In genomic region chr10:76559889-76560215, GRCh38 we compare ENCODE assay signal across 19 cellular contexts.
DNase-seq lines count a peak whose midpoint lies in the region; ATAC-seq and TF ChIP-seq lines count a peak whose summit lies in the region.
"Had no signal": no experiment of that assay in that cellular context is flagged by ENCODE, and none has a peak within 500 bp of the region (broad histone marks: within the 10 kb centered on the region; RNA-seq: fewer than 3 reads in every experiment).

No MANE protein-coding gene starts in this region.

- peak; percentile 31 for ATAC-seq in Right ventricle myocardium inferior
- no peak for ATAC-seq in HG02678 (IDR thresholded peaks at IDR 0.05; ENCODE audit: unreplicated experiment)
- ATAC-seq: activated T-helper 17 cell treated with anti-CD3 and anti-CD28 coated beads, Interleukin-2, amount 50 U/mL, for 72 hours; right cardiac atrium had no signal

- TF ChIP-seq CTCF in choroid plexus epithelial cell (conservative IDR thresholded peaks at IDR 0.05; ENCODE audit: low read depth, low read length), result no peak
- no peak for TF ChIP-seq CTCF in uterus (IDR thresholded peaks at IDR 0.05)

- H3K36me3 ChIP-seq in uterus, result no peaks in the 10 kb centered on the region

- intact Hi-C loops in Right ventricle myocardium inferior (cut with DNase I), result loop anchor here (10.0 kb wide), 1 partner anchor 345 kb away; no protein-coding TSS in a partner anchor
- intact Hi-C loops in cardiac septum (cut with DNase I), result no loop called here
- intact Hi-C loops in uterus (cut with DNase I; ENCODE audit: low total_unique reads), result no loop called here

- no peaks in the 10 kb centered on the region for H3K9me3 ChIP-seq in uterus

- peaks cover 0 to 4% of the 10 kb centered on the region in 2 donors for H3K4me1 ChIP-seq in uterus

- peak overlapping the region; percentile 67 to 79 for H3K27ac ChIP-seq in uterus

- H3K4me3 ChIP-seq in choroid plexus epithelial cell (ENCODE audit: low read depth, low read length) (no peak overlapping the region), uterus (no peak overlapping the region)

- no peak for DNase-seq in Right ventricle myocardium inferior (ENCODE audit: missing footprints)
- no peak for DNase-seq in cardiac septum (ENCODE audit: low spot score)
- peak; percentile 12 for DNase-seq in choroid plexus epithelial cell (ENCODE audit: low read depth)
- DNase-seq in myocyte (ENCODE audit: low read depth), result peak; percentile 44
- DNase-seq in uterus, result no peak
- no peak for DNase-seq in NCI-H2171 treated with DMSO at 0.1 percent for 48 hours (lab: John Stamatoyannopoulos, UW)
- no peak for DNase-seq in cerebellar cortex (ENCODE audit: low spot score)
- DNase-seq: activated naive CD8-positive, alpha-beta T cell treated with anti-CD3 and anti-CD28 coated beads, Interleukin-2, amount 10 ng/mL, durations not matched to agents 7 days and 5 days; C1 segment of cervical spinal cord; GDM1; head of caudate nucleus; MV-4-11; NCI-H187 treated with DMSO at 0.1 percent for 48 hours; nucleus accumbens; right cardiac atrium; stimulated activated naive CD4-positive, alpha-beta T cell treated with Interleukin-2 at 50 U/mL for 16 hours; SW 1271 had no signal

- no peak for TF ChIP-seq POLR2A in uterus (IDR thresholded peaks at IDR 0.05)

- no peaks in the 10 kb centered on the region for H3K27me3 ChIP-seq in uterus

Comparison
In these comparisons a context has a peak if more than half of its experiments do, and no peak if none do; other contexts are left out.
1. DNase-seq: peak in choroid plexus epithelial cell (single experiment) and myocyte (single experiment); none in Right ventricle myocardium inferior (single experiment), cardiac septum (single experiment), uterus (0 of 2), NCI-H2171 treated with DMSO at 0.1 percent for 48 hours (single experiment) and cerebellar cortex (single experiment).